21 cellular contexts compared by ENCODE assay signal in genomic region chr12:92073123-92073522, GRCh38.
"Had no signal": no experiment of that assay in that cellular context is flagged by ENCODE, and none has a peak within 500 bp of the region (broad histone marks: within the 10 kb centered on the region; RNA-seq: fewer than 3 reads in every experiment).

No MANE protein-coding gene starts in this region.

- H3K4me1 ChIP-seq: breast epithelium, prostate gland had no signal

- H3K27me3 Mint-ChIP-seq: activated CD4-positive, alpha-beta memory T cell treated with anti-CD3 and anti-CD28 coated beads, Interleukin-2, amount 10 ng/mL, durations not matched to agents 7 days and 5 days; central memory CD8-positive, alpha-beta T cell; naive thymus-derived CD4-positive, alpha-beta T cell; T-cell had no signal

- H3K27me3 ChIP-seq: breast epithelium, left lung, neural progenitor cell, right atrium auricular region, transverse colon had no signal

- H3K36me3 Mint-ChIP-seq: neural progenitor cell had no signal

- H3K9me3 Mint-ChIP-seq: central memory CD8-positive, alpha-beta T cell had no signal

- H3K9me3 ChIP-seq: breast epithelium, left lung, prostate gland, right atrium auricular region, transverse colon had no signal

- H3K4me3 ChIP-seq: breast epithelium, left lung, neural progenitor cell, prostate gland, right atrium auricular region, transverse colon had no signal

- H3K36me3 ChIP-seq: breast epithelium, left lung, neural progenitor cell, prostate gland, right atrium auricular region, transverse colon had no signal

- ATAC-seq: esophagus mucosa; left lung; naive thymus-derived CD4-positive, alpha-beta T cell; T-cell had no signal

- H3K27ac Mint-ChIP-seq: activated CD4-positive, alpha-beta memory T cell treated with anti-CD3 and anti-CD28 coated beads, Interleukin-2, amount 10 ng/mL, durations not matched to agents 7 days and 5 days; activated naive CD4-positive, alpha-beta T cell treated with anti-CD3 and anti-CD28 coated beads, Interleukin-2, amount 50 U/mL, for 72 hours; activated T-helper 2 cell treated with anti-CD3 and anti-CD28 coated beads, Interferon-gamma antibody, Interleukin-2, Interleukin-4, amounts not matched to agents 10 μg/mL and 5 μg/mL and 100 μg/mL, durations not matched to agents 14 hours and 24 hours and 36 hours; neural progenitor cell; T-cell had no signal

- H3K27ac ChIP-seq: breast epithelium, left lung, neural progenitor cell, prostate gland, right atrium auricular region, transverse colon had no signal

- DNase-seq: activated CD4-positive, alpha-beta memory T cell treated with anti-CD3 and anti-CD28 coated beads, Interleukin-2, amount 10 ng/mL, durations not matched to agents 7 days and 5 days; activated CD4-positive, alpha-beta T cell treated with anti-CD3 and anti-CD28 coated beads for 48 hours; activated CD4-positive, CD25-positive, alpha-beta regulatory T cell; amniotic stem cell; effector memory CD4-positive, alpha-beta T cell; foreskin melanocyte; glutamatergic neuron; hippocampal formation; kidney glomerular epithelial cell; left lung; naive thymus-derived CD4-positive, alpha-beta T cell; T-cell; transverse colon had no signal

- H3K4me3 Mint-ChIP-seq: activated CD4-positive, alpha-beta memory T cell treated with anti-CD3 and anti-CD28 coated beads, Interleukin-2, amount 10 ng/mL, durations not matched to agents 7 days and 5 days; central memory CD8-positive, alpha-beta T cell; neural progenitor cell; T-cell had no signal
